Comparison of ENCODE assay signal across 17 cellular contexts in genomic region chr9:137463194-137463930, GRCh38. TPM values are rescaled to one million over a fixed set of nuclear protein-coding genes. Genes with fewer than 3 reads are reported as not detected.
DNase-seq lines count a peak whose midpoint lies in the region; ATAC-seq lines count a peak whose summit lies in the region.
"Had no signal": no experiment of that assay in that cellular context is flagged by ENCODE, and none has a peak within 500 bp of the region (broad histone marks: within the 10 kb centered on the region; RNA-seq: fewer than 3 reads in every experiment).

No MANE protein-coding gene starts in this region.

- H4K91ac ChIP-seq in neuronal stem cell (ENCODE audit: low read depth, low read length, poor library complexity) = no peak overlapping the region

- H3K79me1 ChIP-seq in neuronal stem cell (ENCODE audit: low read depth, low read length) = peaks cover 3% of the 10 kb centered on the region

- peak overlapping the region; percentile 89 for H2AK5ac ChIP-seq in neuronal stem cell (ENCODE audit: low read depth, low read length)

- peak overlapping the region; percentile 44 for H3K4me3 Mint-ChIP-seq in activated CD4-positive, alpha-beta T cell treated with anti-CD3 and anti-CD28 coated beads for 36 hours
- H3K4me3 Mint-ChIP-seq in CD4-positive, CD25-positive, alpha-beta regulatory T cell = peak overlapping the region in 3 of 4 donors; percentile 61 to 98 (median 73)
- H3K4me3 Mint-ChIP-seq in activated naive CD8-positive, alpha-beta T cell treated with anti-CD3 and anti-CD28 coated beads, Interleukin-2, amount 10 ng/mL, durations not matched to agents 7 days and 5 days = peak overlapping the region; percentile 40

- POLR2A ChIA-PET in activated CD4-positive, alpha-beta T cell treated with anti-CD3 and anti-CD28 coated beads for 36 hours (lab: Charles Lee) = interaction anchor here (0.6 kb wide), 1 partner anchor 581 kb away, joined by 3 read pairs; no protein-coding TSS in a partner anchor
- POLR2A ChIA-PET in activated naive CD8-positive, alpha-beta T cell treated with anti-CD3 and anti-CD28 coated beads, Interleukin-2, amount 10 ng/mL, durations not matched to agents 7 days and 5 days (lab: Charles Lee) = interaction anchor here (1.1 to 1.2 kb wide), 3 partner anchors 10 to 223 kb away, joined by 3 to 5 read pairs (median 5); partner anchors contain the start of genes EXD3, NOXA1 and TUBB4B

- H2AFZ ChIP-seq in neuronal stem cell (ENCODE audit: low read length) = no peak overlapping the region

- peak overlapping the region; percentile 47 for H3K27ac Mint-ChIP-seq in activated CD4-positive, alpha-beta T cell treated with anti-CD3 and anti-CD28 coated beads for 36 hours
- H3K27ac Mint-ChIP-seq in CD4-positive, CD25-positive, alpha-beta regulatory T cell = peak overlapping the region; percentile 75 to 95 (median 90)
- peak overlapping the region; percentile 67 for H3K27ac Mint-ChIP-seq in activated naive CD8-positive, alpha-beta T cell treated with anti-CD3 and anti-CD28 coated beads, Interleukin-2, amount 10 ng/mL, durations not matched to agents 7 days and 5 days

- no peaks in the 10 kb centered on the region for H3K27me3 Mint-ChIP-seq in activated CD4-positive, alpha-beta T cell treated with anti-CD3 and anti-CD28 coated beads for 36 hours
- H3K27me3 Mint-ChIP-seq in CD4-positive, CD25-positive, alpha-beta regulatory T cell = peaks cover 6% of the 10 kb centered on the region
- H3K27me3 Mint-ChIP-seq in activated naive CD8-positive, alpha-beta T cell treated with anti-CD3 and anti-CD28 coated beads, Interleukin-2, amount 10 ng/mL, durations not matched to agents 7 days and 5 days = peaks cover 7% of the 10 kb centered on the region
- H3K27me3 Mint-ChIP-seq: CD4-positive, alpha-beta memory T cell had no signal

- H3K4me1 ChIP-seq in CD4-positive, CD25-positive, alpha-beta regulatory T cell (ENCODE audit: control insufficient read depth, insufficient read depth, low read length, poor library complexity, severe bottlenecking) = peaks cover 50% of the 10 kb centered on the region
- peaks cover 4 to 6% of the 10 kb centered on the region in 2 donors for H3K4me1 ChIP-seq in neuronal stem cell (ENCODE audit: control insufficient read depth in 2 of 2, insufficient read depth in 1 of 2, low read depth in 1 of 2, low read length in 2 of 2)

- no peaks in the 10 kb centered on the region for H3K36me3 Mint-ChIP-seq in activated CD4-positive, alpha-beta T cell treated with anti-CD3 and anti-CD28 coated beads for 36 hours (ENCODE audit: low read depth)
- no peaks in the 10 kb centered on the region for H3K36me3 Mint-ChIP-seq in CD4-positive, CD25-positive, alpha-beta regulatory T cell
- H3K36me3 Mint-ChIP-seq in activated naive CD8-positive, alpha-beta T cell treated with anti-CD3 and anti-CD28 coated beads, Interleukin-2, amount 10 ng/mL, durations not matched to agents 7 days and 5 days = peaks cover 4% of the 10 kb centered on the region
- H3K36me3 Mint-ChIP-seq: CD4-positive, alpha-beta memory T cell had no signal

- no peaks in the 10 kb centered on the region for H3K9me3 ChIP-seq in CD4-positive, CD25-positive, alpha-beta regulatory T cell (ENCODE audit: control insufficient read depth in 2 of 2, low read length in 2 of 2)
- H3K9me3 ChIP-seq in neuronal stem cell (replicated peaks in 1 of 2; ENCODE audit: control insufficient read depth in 2 of 2, insufficient read depth in 1 of 2, low read depth in 1 of 2, low read length in 2 of 2) = peaks cover 0 to 2% of the 10 kb centered on the region in 2 donors
- H3K9me3 ChIP-seq: ascending aorta, SK-N-SH, tibial artery had no signal

- H3K4me3 ChIP-seq in CD4-positive, CD25-positive, alpha-beta regulatory T cell (ENCODE audit: low read depth, low read length) = no peak overlapping the region
- H3K4me3 ChIP-seq in neuronal stem cell (ENCODE audit: low read length in 2 of 2) = no peak overlapping the region
- H3K4me3 ChIP-seq: ascending aorta, tibial artery had no signal

- WGBS in neuronal stem cell (ENCODE audit: extremely low coverage in 2 of 2, insufficient read length in 2 of 2, insufficient replicate concordance in 1 of 2), 2 donors = no CpG with 5 or more reads among the region's 25 CpGs

- H4K8ac ChIP-seq in neuronal stem cell (ENCODE audit: low read depth, low read length) = no peak overlapping the region

- no peak overlapping the region for H3K4ac ChIP-seq in neuronal stem cell (ENCODE audit: low read length)

- H3K36me3 ChIP-seq in CD4-positive, CD25-positive, alpha-beta regulatory T cell (ENCODE audit: control insufficient read depth, insufficient read depth, low read length) = no peaks in the 10 kb centered on the region
- H3K36me3 ChIP-seq in neuronal stem cell (replicated peaks in 1 of 2; ENCODE audit: control insufficient read depth in 2 of 2, insufficient read depth in 2 of 2, low read length in 2 of 2) = no peaks in the 10 kb centered on the region
- H3K36me3 ChIP-seq: ascending aorta had no signal

- no peak for DNase-seq in activated CD4-positive, alpha-beta T cell treated with anti-CD3 and anti-CD28 coated beads for 36 hours
- no peak for DNase-seq in activated CD4-positive, alpha-beta T cell treated with anti-CD3 and anti-CD28 coated beads for 48 hours
- DNase-seq in CD4-positive, CD25-positive, alpha-beta regulatory T cell = no peak
- peak; percentile 31 for DNase-seq in activated naive CD8-positive, alpha-beta T cell treated with anti-CD3 and anti-CD28 coated beads, Interleukin-2, amount 10 ng/mL, durations not matched to agents 7 days and 5 days
- DNase-seq in neuronal stem cell (ENCODE audit: low spot score) = no peak
- DNase-seq in left lobe of liver (ENCODE audit: low spot score) = no peak
- DNase-seq in SHP77 treated with DMSO at 0.1 percent for 48 hours (lab: John Stamatoyannopoulos, UW) = no peak
- DNase-seq: DND-41, NCI-H1048, NCI-H748 treated with DMSO at 0.1 percent for 48 hours, SK-N-SH had no signal

- peak overlapping the region; percentile 80 for H3K23ac ChIP-seq in neuronal stem cell (ENCODE audit: low read depth, low read length, poor library complexity)

- H2BK120ac ChIP-seq in neuronal stem cell (ENCODE audit: low read depth, low read length) = no peak overlapping the region

- ATAC-seq in activated CD4-positive, alpha-beta T cell treated with anti-CD3 and anti-CD28 coated beads for 36 hours = no peak
- ATAC-seq in CD4-positive, CD25-positive, alpha-beta regulatory T cell (ENCODE audit: low read depth in 2 of 2) = no peak
- ATAC-seq in activated naive CD8-positive, alpha-beta T cell treated with anti-CD3 and anti-CD28 coated beads, Interleukin-2, amount 10 ng/mL, durations not matched to agents 7 days and 5 days (ENCODE audit: low read depth) = no peak
- no peak for ATAC-seq in left lobe of liver
- no peak for ATAC-seq in HG03135 (IDR thresholded peaks at IDR 0.05; ENCODE audit: unreplicated experiment)

- H3K9ac ChIP-seq in neuronal stem cell (ENCODE audit: low read depth, low read length, poor library complexity) = no peak overlapping the region
- H3K9ac ChIP-seq: KMS-11, SK-N-SH had no signal

- H3K18ac ChIP-seq in neuronal stem cell (ENCODE audit: low read length) = peak overlapping the region; percentile 48

- H3K27ac ChIP-seq in CD4-positive, CD25-positive, alpha-beta regulatory T cell (ENCODE audit: insufficient read depth, low read length, poor library complexity, severe bottlenecking) = peak overlapping the region; percentile 94
- H3K27ac ChIP-seq in neuronal stem cell (replicated peaks; ENCODE audit: low read length) = no peak overlapping the region
- H3K27ac ChIP-seq: ascending aorta, KMS-11, tibial artery had no signal

- intact Hi-C loops in activated CD4-positive, alpha-beta T cell treated with anti-CD3 and anti-CD28 coated beads for 36 hours (cut with DNase I, micrococcal nuclease) = loop anchor here in 1 of 2 experiments (5.0 kb wide), 1 partner anchor 916 kb away; the partner anchor contains the start of gene NOTCH1

- no peak overlapping the region for H2BK5ac ChIP-seq in neuronal stem cell (ENCODE audit: low read length)

- no peaks in the 10 kb centered on the region for H3K9me3 Mint-ChIP-seq in activated CD4-positive, alpha-beta T cell treated with anti-CD3 and anti-CD28 coated beads for 36 hours (ENCODE audit: low read depth)
- peaks cover 0 to 4% (median 0%) of the 10 kb centered on the region in 7 donors for H3K9me3 Mint-ChIP-seq in CD4-positive, CD25-positive, alpha-beta regulatory T cell
- H3K9me3 Mint-ChIP-seq in activated naive CD8-positive, alpha-beta T cell treated with anti-CD3 and anti-CD28 coated beads, Interleukin-2, amount 10 ng/mL, durations not matched to agents 7 days and 5 days = peaks cover 3% of the 10 kb centered on the region
- H3K9me3 Mint-ChIP-seq: CD4-positive, alpha-beta memory T cell had no signal

- no peak overlapping the region for H3K4me2 ChIP-seq in neuronal stem cell (ENCODE audit: insufficient read depth, low read length, poor library complexity, severe bottlenecking)
- H3K4me2 ChIP-seq: KMS-11, SK-N-SH had no signal

- peak overlapping the region; percentile 41 for H2BK12ac ChIP-seq in neuronal stem cell (ENCODE audit: low read length)

- H3K14ac ChIP-seq in neuronal stem cell (ENCODE audit: low read length) = peak overlapping the region; percentile 21

- H3K4me1 Mint-ChIP-seq in activated CD4-positive, alpha-beta T cell treated with anti-CD3 and anti-CD28 coated beads for 36 hours = peaks cover 15% of the 10 kb centered on the region
- peaks cover 0 to 34% (median 6%) of the 10 kb centered on the region in 4 donors for H3K4me1 Mint-ChIP-seq in CD4-positive, CD25-positive, alpha-beta regulatory T cell
- H3K4me1 Mint-ChIP-seq in activated naive CD8-positive, alpha-beta T cell treated with anti-CD3 and anti-CD28 coated beads, Interleukin-2, amount 10 ng/mL, durations not matched to agents 7 days and 5 days = peaks cover 8% of the 10 kb centered on the region

- peak overlapping the region; percentile 81 for H2BK15ac ChIP-seq in neuronal stem cell (ENCODE audit: low read length)

- CTCF ChIA-PET in activated CD4-positive, alpha-beta T cell treated with anti-CD3 and anti-CD28 coated beads for 36 hours (lab: Charles Lee) = interaction anchor here (0.6 kb wide), 2 partner anchors 18 to 157 kb away, joined by 3 read pairs; no protein-coding TSS in a partner anchor

- no peaks in the 10 kb centered on the region for H3K27me3 ChIP-seq in CD4-positive, CD25-positive, alpha-beta regulatory T cell (ENCODE audit: control insufficient read depth, insufficient read depth, low read length)
- peaks cover 0 to 6% (median 3%) of the 10 kb centered on the region in 3 experiments for H3K27me3 ChIP-seq in neuronal stem cell (ENCODE audit: control insufficient read depth in 3 of 3, insufficient read depth in 3 of 3, low read depth in 1 of 3, low read length in 3 of 3)
- H3K27me3 ChIP-seq: ascending aorta, tibial artery had no signal

RNA-seq across cellular contexts. Expression of gene NSMF, which starts 4.2 kb away (rescaled TPM):
- 10 to 100 TPM; 63.6 to 65.0 TPM for total RNA-seq in activated CD4-positive, alpha-beta T cell treated with anti-CD3 and anti-CD28 coated beads for 36 hours
- 109 TPM for total RNA-seq in CD4-positive, CD25-positive, alpha-beta regulatory T cell
- 10 to 100 TPM in 2 of 4 donors, 1 to 10 TPM in 2; 9.3 to 14.5 (median 11.8) TPM for polyA plus RNA-seq in CD4-positive, CD25-positive, alpha-beta regulatory T cell
- total RNA-seq in activated naive CD8-positive, alpha-beta T cell treated with anti-CD3 and anti-CD28 coated beads, Interleukin-2, amount 10 ng/mL, durations not matched to agents 7 days and 5 days = 10 to 100 TPM; 54.3 to 58.4 TPM
- polyA plus RNA-seq in neuronal stem cell (2013, experiment 1 of 2) = 46.8 TPM
- 45.0 TPM for polyA plus RNA-seq in neuronal stem cell (2013, experiment 2 of 2)
- 23.0 TPM for total RNA-seq in left lobe of liver

RNA-seq across cellular contexts. Expression of gene ENTPD8, which starts 22.2 kb away (rescaled TPM):
- not detected for total RNA-seq in activated CD4-positive, alpha-beta T cell treated with anti-CD3 and anti-CD28 coated beads for 36 hours
- total RNA-seq in CD4-positive, CD25-positive, alpha-beta regulatory T cell = not detected
- not detected for polyA plus RNA-seq in CD4-positive, CD25-positive, alpha-beta regulatory T cell
- total RNA-seq in activated naive CD8-positive, alpha-beta T cell treated with anti-CD3 and anti-CD28 coated beads, Interleukin-2, amount 10 ng/mL, durations not matched to agents 7 days and 5 days = not detected
- 0.03 TPM for polyA plus RNA-seq in neuronal stem cell (2013, experiment 1 of 2)
- polyA plus RNA-seq in neuronal stem cell (2013, experiment 2 of 2) = 0.04 TPM
- 9.0 TPM for total RNA-seq in left lobe of liver
- total RNA-seq: ascending aorta; CD4-positive, alpha-beta memory T cell had no signal
- polyA plus RNA-seq: CD4-positive, alpha-beta memory T cell had no signal

RNA-seq across cellular contexts. Expression of gene NOXA1, which starts 40.2 kb away (rescaled TPM):
- 1 to 10 TPM in 1 of 2 experiments, under 1 TPM in 1; 0.97 to 1.7 TPM for total RNA-seq in activated CD4-positive, alpha-beta T cell treated with anti-CD3 and anti-CD28 coated beads for 36 hours
- 3.8 TPM for total RNA-seq in CD4-positive, CD25-positive, alpha-beta regulatory T cell
- polyA plus RNA-seq in CD4-positive, CD25-positive, alpha-beta regulatory T cell = 1 to 10 TPM in 2 of 4 donors, under 1 TPM in 2; 0.83 to 3.3 (median 1.4) TPM
- 1 to 10 TPM; 2.8 to 3.7 TPM for total RNA-seq in activated naive CD8-positive, alpha-beta T cell treated with anti-CD3 and anti-CD28 coated beads, Interleukin-2, amount 10 ng/mL, durations not matched to agents 7 days and 5 days
- polyA plus RNA-seq in neuronal stem cell (2013, experiment 1 of 2) = 0.61 TPM
- polyA plus RNA-seq in neuronal stem cell (2013, experiment 2 of 2) = 0.64 TPM
- 6.0 TPM for total RNA-seq in left lobe of liver
- total RNA-seq: H4 had no signal

RNA-seq across cellular contexts. Expression of gene EXD3, which starts 40.4 kb away (rescaled TPM):
- total RNA-seq in activated CD4-positive, alpha-beta T cell treated with anti-CD3 and anti-CD28 coated beads for 36 hours = 1 to 10 TPM; 6.7 to 7.1 TPM
- total RNA-seq in CD4-positive, CD25-positive, alpha-beta regulatory T cell = 27.3 TPM
- 1 to 10 TPM; 4.7 to 7.2 (median 5.7) TPM for polyA plus RNA-seq in CD4-positive, CD25-positive, alpha-beta regulatory T cell
- 10 to 100 TPM; 23.4 to 24.7 TPM for total RNA-seq in activated naive CD8-positive, alpha-beta T cell treated with anti-CD3 and anti-CD28 coated beads, Interleukin-2, amount 10 ng/mL, durations not matched to agents 7 days and 5 days
- 21.1 TPM for polyA plus RNA-seq in neuronal stem cell (2013, experiment 1 of 2)
- polyA plus RNA-seq in neuronal stem cell (2013, experiment 2 of 2) = 19.9 TPM
- 19.3 TPM for total RNA-seq in left lobe of liver
